Comparison of ENCODE assay signal across 13 cellular contexts in genomic region chr14:75497191-75497590, GRCh38. TPM values are rescaled to one million over a fixed set of nuclear protein-coding genes. Genes with fewer than 3 reads are reported as not detected.
DNase-seq lines count a peak whose midpoint lies in the region; ATAC-seq lines count a peak whose summit lies in the region.
"Had no signal": no experiment of that assay in that cellular context is flagged by ENCODE, and none has a peak within 500 bp of the region (broad histone marks: within the 10 kb centered on the region; RNA-seq: fewer than 3 reads in every experiment).

No MANE protein-coding gene starts in this region.

- no peaks in the 10 kb centered on the region for H3K9me3 Mint-ChIP-seq in activated CD4-positive, alpha-beta T cell treated with anti-CD3 and anti-CD28 coated beads, Interleukin-2, amount 10 ng/mL, durations not matched to agents 24 days and 14 days
- no peaks in the 10 kb centered on the region for H3K9me3 Mint-ChIP-seq in activated CD4-positive, alpha-beta memory T cell treated with anti-CD3 and anti-CD28 coated beads for 36 hours

- POLR2A ChIA-PET in activated CD4-positive, alpha-beta memory T cell treated with anti-CD3 and anti-CD28 coated beads for 36 hours (lab: Charles Lee) = interaction anchor here (0.7 to 3.6 kb wide), 8 partner anchors 10 to 371 kb away, joined by 3 to 31 read pairs (median 4); partner anchors contain the start of genes BATF and NEK9

- H3K27me3 Mint-ChIP-seq in activated CD4-positive, alpha-beta T cell treated with anti-CD3 and anti-CD28 coated beads, Interleukin-2, amount 10 ng/mL, durations not matched to agents 24 days and 14 days = no peaks in the 10 kb centered on the region
- no peaks in the 10 kb centered on the region for H3K27me3 Mint-ChIP-seq in activated CD4-positive, alpha-beta memory T cell treated with anti-CD3 and anti-CD28 coated beads for 36 hours

- H3K4me1 Mint-ChIP-seq in activated CD4-positive, alpha-beta T cell treated with anti-CD3 and anti-CD28 coated beads, Interleukin-2, amount 10 ng/mL, durations not matched to agents 24 days and 14 days = peaks cover 48% of the 10 kb centered on the region
- H3K4me1 Mint-ChIP-seq in activated CD4-positive, alpha-beta memory T cell treated with anti-CD3 and anti-CD28 coated beads for 36 hours (ENCODE audit: low read depth) = peaks cover 54% of the 10 kb centered on the region
- H3K4me1 Mint-ChIP-seq: WTC11 had no signal

- H3K36me3 Mint-ChIP-seq in activated CD4-positive, alpha-beta T cell treated with anti-CD3 and anti-CD28 coated beads, Interleukin-2, amount 10 ng/mL, durations not matched to agents 24 days and 14 days (ENCODE audit: low read depth) = no peaks in the 10 kb centered on the region
- H3K36me3 Mint-ChIP-seq in activated CD4-positive, alpha-beta memory T cell treated with anti-CD3 and anti-CD28 coated beads for 36 hours = no peaks in the 10 kb centered on the region
- H3K36me3 Mint-ChIP-seq: WTC11 had no signal

- CTCF ChIA-PET in activated CD4-positive, alpha-beta memory T cell treated with anti-CD3 and anti-CD28 coated beads for 36 hours (lab: Charles Lee) = interaction anchor here (0.9 to 4.5 kb wide), 8 partner anchors 9 to 189 kb away, joined by 3 to 36 read pairs (median 6); no protein-coding TSS in a partner anchor

- ATAC-seq in HG02981 (IDR thresholded peaks at IDR 0.05; ENCODE audit: unreplicated experiment) (peak; percentile 43), HG02973 (IDR thresholded peaks at IDR 0.05; ENCODE audit: unreplicated experiment) (no peak)
- ATAC-seq: WTC11 had no signal

- intact Hi-C loops in activated CD4-positive, alpha-beta T cell treated with anti-CD3 and anti-CD28 coated beads, Interleukin-2, amount 10 ng/mL, durations not matched to agents 24 days and 14 days (cut with micrococcal nuclease) = loop anchor here (1.0 to 5.0 kb wide), 5 partner anchors 13 to 70 kb away; partner anchors contain the start of genes BATF and JDP2
- intact Hi-C loops in activated CD4-positive, alpha-beta memory T cell treated with anti-CD3 and anti-CD28 coated beads for 36 hours (cut with micrococcal nuclease) = loop anchor here (1.0 kb wide), 1 partner anchor 43 kb away; no protein-coding TSS in a partner anchor

- DNase-seq in activated CD4-positive, alpha-beta T cell treated with anti-CD3 and anti-CD28 coated beads, Interleukin-2, amount 10 ng/mL, durations not matched to agents 24 days and 14 days = peak; percentile 84
- DNase-seq in activated CD4-positive, alpha-beta T cell treated with anti-CD3 and anti-CD28 coated beads, Interleukin-2, amount 50 U/mL, for 1 hour = no peak
- DNase-seq in activated CD4-positive, alpha-beta memory T cell treated with anti-CD3 and anti-CD28 coated beads for 36 hours = peak; percentile 75
- peak; percentile 40 for DNase-seq in stimulated activated CD8-positive, alpha-beta memory T cell treated with anti-CD3 and anti-CD28 coated beads, Interleukin-4, amount 100 ng/mL, for 24 hours (ENCODE audit: low read depth)
- DNase-seq in NCI-H510A treated with DMSO at 0.1 percent for 48 hours (lab: John Stamatoyannopoulos, UW) (no peak), ecto neural progenitor cell (ENCODE audit: low spot score) (no peak)
- DNase-seq: caudate nucleus, foreskin fibroblast, testis had no signal

- peak overlapping the region; percentile 90 for H3K27ac Mint-ChIP-seq in activated CD4-positive, alpha-beta T cell treated with anti-CD3 and anti-CD28 coated beads, Interleukin-2, amount 10 ng/mL, durations not matched to agents 24 days and 14 days
- H3K27ac Mint-ChIP-seq in activated CD4-positive, alpha-beta memory T cell treated with anti-CD3 and anti-CD28 coated beads for 36 hours = peak overlapping the region; percentile 82
- H3K27ac Mint-ChIP-seq: WTC11 had no signal

- peak overlapping the region; percentile 76 for H3K4me3 Mint-ChIP-seq in activated CD4-positive, alpha-beta T cell treated with anti-CD3 and anti-CD28 coated beads, Interleukin-2, amount 10 ng/mL, durations not matched to agents 24 days and 14 days
- H3K4me3 Mint-ChIP-seq in activated CD4-positive, alpha-beta memory T cell treated with anti-CD3 and anti-CD28 coated beads for 36 hours = peak overlapping the region; percentile 59
- H3K4me3 Mint-ChIP-seq: WTC11 had no signal

RNA-seq across cellular contexts. Expression of gene BATF, which starts 25.1 kb away (rescaled TPM):
- 175 and 178 TPM in 2 replicates for total RNA-seq in activated CD4-positive, alpha-beta T cell treated with anti-CD3 and anti-CD28 coated beads, Interleukin-2, amount 10 ng/mL, durations not matched to agents 24 days and 14 days
- total RNA-seq in activated CD4-positive, alpha-beta memory T cell treated with anti-CD3 and anti-CD28 coated beads for 36 hours = 100 to 1,000 TPM; 171 to 182 TPM
- total RNA-seq: smooth muscle cell, WTC11 had no signal

Comparison
In these comparisons a context has a peak if more than half of its experiments do, and no peak if none do; other contexts are left out.
1. DNase-seq: peak in activated CD4-positive, alpha-beta T cell treated with anti-CD3 and anti-CD28 coated beads, Interleukin-2, amount 10 ng/mL, durations not matched to agents 24 days and 14 days (single experiment), activated CD4-positive, alpha-beta memory T cell treated with anti-CD3 and anti-CD28 coated beads for 36 hours (single experiment) and stimulated activated CD8-positive, alpha-beta memory T cell treated with anti-CD3 and anti-CD28 coated beads, Interleukin-4, amount 100 ng/mL, for 24 hours (single experiment); none in activated CD4-positive, alpha-beta T cell treated with anti-CD3 and anti-CD28 coated beads, Interleukin-2, amount 50 U/mL, for 1 hour (single experiment), NCI-H510A treated with DMSO at 0.1 percent for 48 hours (single experiment) and ecto neural progenitor cell (single experiment).